In the genomic region with DNA sequence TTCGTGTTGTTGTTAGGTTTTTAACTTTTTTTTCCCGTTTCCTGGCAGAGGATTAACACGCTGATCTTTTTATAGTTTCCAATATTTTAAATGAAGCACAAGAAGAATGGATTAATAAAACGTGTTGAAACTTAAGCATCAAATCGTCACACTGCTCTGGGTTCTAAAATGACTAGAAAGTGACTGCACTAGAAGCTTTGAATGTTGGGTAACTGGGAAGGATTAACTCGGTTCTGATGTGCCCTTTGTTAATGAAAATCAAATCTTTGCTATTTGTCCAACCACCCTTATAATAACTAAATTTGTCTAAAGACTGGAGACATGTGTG, we compare ENCODE assay signal across 8 cellular contexts.
DNase-seq lines count a peak whose midpoint lies in the region; TF ChIP-seq lines count a peak whose summit lies in the region.

No MANE protein-coding gene starts in this region.

- no peak overlapping the region for H4K12ac ChIP-seq in trophoblast cell (ENCODE audit: low read depth, low read length)

- H3K9me3 Mint-ChIP-seq in activated CD4-positive, alpha-beta T cell treated with anti-CD3 and anti-CD28 coated beads, Interleukin-2, amount 10 ng/mL, durations not matched to agents 7 days and 5 days: peaks cover 12% of the 10 kb centered on the region
- H3K9me3 Mint-ChIP-seq in endodermal cell: peaks cover 9% of the 10 kb centered on the region

- no peak overlapping the region for H3K4ac ChIP-seq in trophoblast cell (ENCODE audit: low read depth, low read length)

- POLR2A ChIA-PET in activated CD4-positive, alpha-beta T cell treated with anti-CD3 and anti-CD28 coated beads, Interleukin-2, amount 10 ng/mL, durations not matched to agents 7 days and 5 days (lab: Charles Lee): interaction anchor here (0.5 to 1.6 kb wide), 4 partner anchors 12 to 102 kb away, joined by 3 to 13 read pairs (median 4); a partner anchor contains a TSS

- no peaks in the 10 kb centered on the region for H3K9me2 ChIP-seq in MM.1S (replicated peaks; ENCODE audit: insufficient read depth, low read length)

- no peak overlapping the region for H3K23ac ChIP-seq in trophoblast cell (ENCODE audit: low read length)

- TF ChIP-seq CTCF in MM.1S (IDR thresholded peaks at IDR 0.05; ENCODE audit: low read length) (no peak), endodermal cell (conservative IDR thresholded peaks at IDR 0.05) (no peak)

- H2BK120ac ChIP-seq in trophoblast cell (ENCODE audit: insufficient read depth, low read length, poor library complexity): no peak overlapping the region

- H3K79me2 ChIP-seq in MM.1S (ENCODE audit: low read length) (no peaks in the 10 kb centered on the region), trophoblast cell (ENCODE audit: control insufficient read depth, insufficient read depth, low read length, poor library complexity) (no peaks in the 10 kb centered on the region)

- no peaks in the 10 kb centered on the region for H3K27me3 ChIP-seq in MM.1S (replicated peaks; ENCODE audit: insufficient read depth, low read length)
- no peaks in the 10 kb centered on the region for H3K27me3 ChIP-seq in endodermal cell (ENCODE audit: control insufficient read depth, insufficient read depth, low read length, poor library complexity, severe bottlenecking)
- no peaks in the 10 kb centered on the region for H3K27me3 ChIP-seq in trophoblast cell (ENCODE audit: insufficient read depth, low read length)

- H3K4me1 ChIP-seq in MM.1S (ENCODE audit: low read length) (peaks cover 9% of the 10 kb centered on the region; the same call in 1 of the 2 replicates), endodermal cell (ENCODE audit: control insufficient read depth, insufficient read depth, low read length) (peaks cover 3% of the 10 kb centered on the region), trophoblast cell (ENCODE audit: control insufficient read depth in 1 of 2, insufficient read depth in 2 of 2, low read length in 2 of 2) (peaks cover 2% of the 10 kb centered on the region in 2 experiments)

- H3K9ac ChIP-seq in MM.1S (ENCODE audit: low read length) (peak overlapping the region; percentile 72), endodermal cell (ENCODE audit: extremely low read depth, low read length, poor library complexity, severe bottlenecking) (peak overlapping the region; percentile 80), trophoblast cell (ENCODE audit: low read length) (no peak overlapping the region)

- H3K79me1 ChIP-seq in trophoblast cell (ENCODE audit: low read length): peaks cover 11% of the 10 kb centered on the region

- H3K4me3 ChIP-seq in MM.1S (ENCODE audit: low read length) (peak overlapping the region; percentile 57), endodermal cell (ENCODE audit: low read length) (peak overlapping the region; percentile 86), trophoblast cell (ENCODE audit: low read depth, low read length) (no peak overlapping the region)

- CTCF ChIA-PET in activated CD4-positive, alpha-beta T cell treated with anti-CD3 and anti-CD28 coated beads, Interleukin-2, amount 10 ng/mL, durations not matched to agents 7 days and 5 days (lab: Charles Lee): interaction anchor here (0.9 to 2.4 kb wide), 7 partner anchors 10 to 104 kb away, joined by 4 to 12 read pairs (median 5); no protein-coding TSS in a partner anchor

- H3K27ac ChIP-seq in MM.1S (ENCODE audit: low read length) (peak overlapping the region; percentile 90; the same call in 1 of the 2 replicates), endodermal cell (ENCODE audit: low read depth, low read length) (no peak overlapping the region), trophoblast cell (ENCODE audit: low read depth, low read length) (peak overlapping the region; percentile 36)

- no peaks in the 10 kb centered on the region for H3K36me3 ChIP-seq in MM.1S (replicated peaks; ENCODE audit: insufficient read depth, low read length)
- H3K36me3 ChIP-seq in endodermal cell (ENCODE audit: control insufficient read depth, insufficient read depth, low read length): no peaks in the 10 kb centered on the region
- H3K36me3 ChIP-seq in trophoblast cell (ENCODE audit: control insufficient read depth in 1 of 2, insufficient read depth in 2 of 2, low read length in 2 of 2): no peaks in the 10 kb centered on the region

- H4K20me1 ChIP-seq in MM.1S (ENCODE audit: insufficient read depth, low read length): no peaks in the 10 kb centered on the region

- H3K14ac ChIP-seq in trophoblast cell (ENCODE audit: low read length): no peak overlapping the region

- H2BK5ac ChIP-seq in trophoblast cell (ENCODE audit: low read depth, low read length, poor library complexity): no peak overlapping the region

- H3F3A ChIP-seq in MM.1S (ENCODE audit: insufficient read depth, low read length): peaks cover 17% of the 10 kb centered on the region

- H3K18ac ChIP-seq in trophoblast cell (ENCODE audit: low read length): no peak overlapping the region

- peaks cover 18% of the 10 kb centered on the region for H3K27me3 Mint-ChIP-seq in activated CD4-positive, alpha-beta T cell treated with anti-CD3 and anti-CD28 coated beads, Interleukin-2, amount 10 ng/mL, durations not matched to agents 7 days and 5 days
- H3K27me3 Mint-ChIP-seq in endodermal cell (ENCODE audit: insufficient read depth): peaks cover 26% of the 10 kb centered on the region

- H3K9me3 ChIP-seq in MM.1S (replicated peaks; ENCODE audit: insufficient read depth, low read length) (no peaks in the 10 kb centered on the region), endodermal cell (ENCODE audit: control insufficient read depth, low read length) (peaks cover 15% of the 10 kb centered on the region), trophoblast cell (ENCODE audit: insufficient read depth, low read depth, low read length) (no peaks in the 10 kb centered on the region)

- peaks cover 26% of the 10 kb centered on the region for H3K4me1 Mint-ChIP-seq in activated CD4-positive, alpha-beta T cell treated with anti-CD3 and anti-CD28 coated beads, Interleukin-2, amount 10 ng/mL, durations not matched to agents 7 days and 5 days
- H3K4me1 Mint-ChIP-seq in endodermal cell: peaks cover 6% of the 10 kb centered on the region

- no peak overlapping the region for H4K91ac ChIP-seq in trophoblast cell (ENCODE audit: low read depth, low read length)

- H2AFZ ChIP-seq in MM.1S (ENCODE audit: low read length): peak overlapping the region; percentile 81
- H2AFZ ChIP-seq in trophoblast cell (ENCODE audit: insufficient read depth, low read length, poor library complexity): no peak overlapping the region

- 20 to 25% methylated on average over 4 to 6 of the region's 6 CpGs for WGBS in endodermal cell (ENCODE audit: insufficient coverage in 1 of 2, insufficient read length in 1 of 2), 2 experiments
- WGBS in trophoblast cell (ENCODE audit: extremely low coverage, insufficient coverage, insufficient read length): no CpG with 5 or more reads among the region's 6 CpGs

- no peak for DNase-seq in activated CD4-positive, alpha-beta T cell treated with anti-CD3 and anti-CD28 coated beads, Interleukin-2, amount 10 ng/mL, durations not matched to agents 7 days and 5 days
- no peak for DNase-seq in activated CD4-positive, alpha-beta T cell treated with anti-CD3 and anti-CD28 coated beads, Interleukin-2, amount 50 U/mL, for 4 hours
- DNase-seq in MM.1S (no peak), endodermal cell (no peak), trophoblast cell (no peak), dermis blood vessel endothelial cell (no peak), dedifferentiated amniotic fluid mesenchymal stem cell (ENCODE audit: extremely low spot score) (no peak), T-helper 9 cell (no peak)

- H3K4me2 ChIP-seq in MM.1S (ENCODE audit: low read depth, low read length) (peak overlapping the region; percentile 71), trophoblast cell (ENCODE audit: low read length) (peak overlapping the region; percentile 73)

- no peak overlapping the region for H2BK12ac ChIP-seq in trophoblast cell (ENCODE audit: low read length)

- peaks cover 5% of the 10 kb centered on the region for H3K36me3 Mint-ChIP-seq in activated CD4-positive, alpha-beta T cell treated with anti-CD3 and anti-CD28 coated beads, Interleukin-2, amount 10 ng/mL, durations not matched to agents 7 days and 5 days (ENCODE audit: low read depth)
- H3K36me3 Mint-ChIP-seq in endodermal cell (ENCODE audit: low read depth): no peaks in the 10 kb centered on the region

- H4K8ac ChIP-seq in trophoblast cell (ENCODE audit: low read depth, low read length): no peak overlapping the region

- H3K4me3 Mint-ChIP-seq in activated CD4-positive, alpha-beta T cell treated with anti-CD3 and anti-CD28 coated beads, Interleukin-2, amount 10 ng/mL, durations not matched to agents 7 days and 5 days: peak overlapping the region; percentile 74
- H3K4me3 Mint-ChIP-seq in endodermal cell: peak overlapping the region; percentile 65

- H2AK5ac ChIP-seq in trophoblast cell (ENCODE audit: low read length): no peak overlapping the region

- peak overlapping the region; percentile 77 for H3K27ac Mint-ChIP-seq in activated CD4-positive, alpha-beta T cell treated with anti-CD3 and anti-CD28 coated beads, Interleukin-2, amount 10 ng/mL, durations not matched to agents 7 days and 5 days
- peak overlapping the region; percentile 87 for H3K27ac Mint-ChIP-seq in endodermal cell
